25 cellular contexts compared by ENCODE assay signal in the genomic region with DNA sequence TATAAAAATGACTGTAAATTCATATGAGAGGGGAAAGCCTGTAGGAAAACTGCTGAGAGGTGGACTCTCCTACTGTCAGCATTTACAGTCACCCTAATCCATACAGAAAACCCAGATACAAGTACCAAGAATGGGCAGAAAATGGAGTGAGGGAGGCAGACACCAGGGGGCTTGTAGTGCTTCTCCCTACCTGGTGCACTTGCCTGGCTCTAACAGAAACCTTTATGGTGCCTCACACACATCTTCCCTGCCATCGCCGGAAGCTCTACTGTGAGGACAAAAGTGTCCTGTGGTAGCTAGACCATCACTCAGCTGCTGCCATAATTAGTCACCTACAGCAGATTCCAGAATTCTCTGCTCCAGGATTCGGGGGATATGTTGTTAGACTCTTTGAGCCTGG.
"Had no signal": no experiment of that assay in that cellular context is flagged by ENCODE, and none has a peak within 500 bp of the region (broad histone marks: within the 10 kb centered on the region; RNA-seq: fewer than 3 reads in every experiment).

No MANE protein-coding gene starts in this region.

- H3K36me3 ChIP-seq: colonic mucosa, esophagus squamous epithelium, gastroesophageal sphincter, left lung, neutrophil, ovary, prostate gland, right atrium auricular region, thyroid gland had no signal

- H3K9me3 ChIP-seq: colonic mucosa, esophagus squamous epithelium, gastroesophageal sphincter, left lung, neutrophil, ovary, prostate gland, right atrium auricular region, thyroid gland had no signal

- H3K4me3 Mint-ChIP-seq: activated CD4-positive, alpha-beta memory T cell treated with anti-CD3 and anti-CD28 coated beads, Interleukin-2, amount 10 ng/mL, durations not matched to agents 7 days and 5 days; activated naive CD4-positive, alpha-beta T cell treated with anti-CD3 and anti-CD28 coated beads for 36 hours; activated naive CD8-positive, alpha-beta T cell treated with anti-CD3 and anti-CD28 coated beads, Interleukin-2, amount 10 ng/mL, durations not matched to agents 7 days and 5 days; activated T-cell treated with anti-CD3 and anti-CD28 coated beads, Interleukin-2, amount 50 U/mL, for 72 hours; natural killer cell; stimulated activated naive CD8-positive, alpha-beta T cell treated with anti-CD3 and anti-CD28 coated beads, Interleukin-15, Interleukin-2, amounts not matched to agents 100 ng/mL and 50 ng/mL, for 24 hours had no signal

- H3K9me3 Mint-ChIP-seq: activated CD4-positive, alpha-beta memory T cell treated with anti-CD3 and anti-CD28 coated beads, Interleukin-2, amount 10 ng/mL, durations not matched to agents 7 days and 5 days; activated naive CD4-positive, alpha-beta T cell treated with anti-CD3 and anti-CD28 coated beads for 36 hours; activated naive CD8-positive, alpha-beta T cell treated with anti-CD3 and anti-CD28 coated beads, Interleukin-2, amount 10 ng/mL, durations not matched to agents 7 days and 5 days had no signal

- H3K27ac ChIP-seq: colonic mucosa, esophagus squamous epithelium, gastroesophageal sphincter, left lung, neutrophil, ovary, prostate gland, right atrium auricular region, thyroid gland had no signal

- H3K36me3 Mint-ChIP-seq: activated naive CD8-positive, alpha-beta T cell treated with anti-CD3 and anti-CD28 coated beads, Interleukin-2, amount 10 ng/mL, durations not matched to agents 7 days and 5 days; natural killer cell had no signal

- FAIRE-seq: bronchial epithelial cell had no signal

- H3K27me3 Mint-ChIP-seq: activated CD4-positive, alpha-beta memory T cell treated with anti-CD3 and anti-CD28 coated beads, Interleukin-2, amount 10 ng/mL, durations not matched to agents 7 days and 5 days; activated naive CD8-positive, alpha-beta T cell treated with anti-CD3 and anti-CD28 coated beads, Interleukin-2, amount 10 ng/mL, durations not matched to agents 7 days and 5 days; stimulated activated naive CD8-positive, alpha-beta T cell treated with anti-CD3 and anti-CD28 coated beads, Interleukin-15, Interleukin-2, amounts not matched to agents 100 ng/mL and 50 ng/mL, for 24 hours had no signal

- DNase-seq: activated CD4-positive, alpha-beta memory T cell treated with anti-CD3 and anti-CD28 coated beads, Interleukin-2, amount 10 ng/mL, durations not matched to agents 7 days and 5 days; activated CD4-positive, alpha-beta T cell treated with anti-CD3 and anti-CD28 coated beads for 48 hours; activated CD4-positive, CD25-positive, alpha-beta regulatory T cell; activated effector memory CD4-positive, alpha-beta T cell treated with Interleukin-2 at 50 U/mL for 16 hours; activated naive CD4-positive, alpha-beta T cell treated with anti-CD3 and anti-CD28 coated beads for 36 hours; activated naive CD8-positive, alpha-beta T cell treated with anti-CD3 and anti-CD28 coated beads, Interleukin-2, amount 10 ng/mL, durations not matched to agents 7 days and 5 days; activated T-cell treated with anti-CD3 and anti-CD28 coated beads, Interleukin-2, amount 50 U/mL, for 72 hours; amniotic stem cell; colonic mucosa; esophagus squamous epithelium; head of caudate nucleus; left lung; midbrain; natural killer cell; ovary; substantia nigra; T-helper 9 cell; thyroid gland had no signal

- H3K4me1 Mint-ChIP-seq: activated CD4-positive, alpha-beta memory T cell treated with anti-CD3 and anti-CD28 coated beads, Interleukin-2, amount 10 ng/mL, durations not matched to agents 7 days and 5 days; activated naive CD8-positive, alpha-beta T cell treated with anti-CD3 and anti-CD28 coated beads, Interleukin-2, amount 10 ng/mL, durations not matched to agents 7 days and 5 days; natural killer cell had no signal

- ATAC-seq: activated T-cell treated with anti-CD3 and anti-CD28 coated beads, Interleukin-2, amount 50 U/mL, for 72 hours; gastroesophageal sphincter; left lung; natural killer cell had no signal

- H3K27me3 ChIP-seq: colonic mucosa, esophagus squamous epithelium, gastroesophageal sphincter, left lung, neutrophil, ovary, right atrium auricular region, thyroid gland had no signal

- H3K4me3 ChIP-seq: colonic mucosa, esophagus squamous epithelium, gastroesophageal sphincter, left lung, lung, ovary, prostate gland, right atrium auricular region, thyroid gland had no signal

- H3K4me1 ChIP-seq: colonic mucosa, esophagus squamous epithelium, gastroesophageal sphincter, left lung, prostate gland, right atrium auricular region, thyroid gland had no signal

- H3K27ac Mint-ChIP-seq: activated CD4-positive, alpha-beta memory T cell treated with anti-CD3 and anti-CD28 coated beads, Interleukin-2, amount 10 ng/mL, durations not matched to agents 7 days and 5 days; activated naive CD4-positive, alpha-beta T cell treated with anti-CD3 and anti-CD28 coated beads for 36 hours; activated naive CD8-positive, alpha-beta T cell treated with anti-CD3 and anti-CD28 coated beads, Interleukin-2, amount 10 ng/mL, durations not matched to agents 7 days and 5 days; activated T-cell treated with anti-CD3 and anti-CD28 coated beads, Interleukin-2, amount 50 U/mL, for 72 hours; natural killer cell; stimulated activated naive CD8-positive, alpha-beta T cell treated with anti-CD3 and anti-CD28 coated beads, Interleukin-15, Interleukin-2, amounts not matched to agents 100 ng/mL and 50 ng/mL, for 24 hours had no signal
